Comparison of ENCODE assay signal across 9 cellular contexts in the genomic region with DNA sequence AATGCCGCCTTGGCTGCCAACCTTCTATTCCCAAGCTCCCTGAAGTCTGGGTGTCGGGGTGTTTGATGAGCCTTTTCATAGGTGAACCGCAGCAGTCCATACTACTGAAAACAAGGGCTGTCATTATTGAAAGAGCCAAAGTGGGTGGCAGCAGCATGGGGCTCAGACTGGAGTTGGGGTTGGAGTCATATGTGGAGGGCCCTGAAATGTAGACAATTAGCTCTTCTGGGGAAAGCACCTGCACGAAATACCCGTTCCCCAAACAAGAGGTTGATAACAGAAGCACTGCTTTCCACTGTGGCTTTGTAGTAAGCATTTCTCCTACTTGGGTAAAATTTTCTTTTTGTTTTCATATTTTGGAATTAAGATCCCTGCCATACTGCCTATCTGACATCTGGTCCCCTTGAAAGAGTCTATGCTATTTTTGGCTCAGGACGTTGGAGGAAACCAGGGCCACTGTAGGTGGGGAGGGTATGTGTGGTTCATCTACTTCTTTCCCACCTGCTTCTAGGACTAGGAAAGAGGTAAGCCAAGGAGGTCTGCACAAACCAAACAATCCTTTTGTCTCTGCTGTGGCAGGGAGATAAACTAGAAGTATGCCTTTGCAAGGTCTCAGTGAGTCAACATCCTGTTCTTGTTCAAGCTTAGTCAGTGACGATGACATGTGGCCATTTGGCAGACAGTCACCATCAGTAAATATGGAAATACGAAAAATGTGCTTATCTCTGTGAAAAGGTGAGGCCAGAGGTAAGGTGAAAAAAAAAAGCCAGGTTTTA.
DNase-seq lines count a peak whose midpoint lies in the region; ATAC-seq, FAIRE-seq and TF ChIP-seq lines count a peak whose summit lies in the region.
"Had no signal": no experiment of that assay in that cellular context is flagged by ENCODE, and none has a peak within 500 bp of the region (broad histone marks: within the 10 kb centered on the region; RNA-seq: fewer than 3 reads in every experiment).

No MANE protein-coding gene starts in this region.

- 42 to 44% methylated on average over 8 of the region's 8 CpGs for WGBS in pancreas, 2 donors

- intact Hi-C loops in pancreas (cut with DNase I) (no loop called here), vagina (cut with DNase I) (no loop called here)

- H3K4me3 ChIP-seq in pancreas (no peak overlapping the region), vagina (no peak overlapping the region)

- FAIRE-seq in pancreas (lab: Jason Lieb, UNC): no peak

- TF ChIP-seq CTCF in pancreas (IDR thresholded peaks at IDR 0.05) (no peak), vagina (IDR thresholded peaks at IDR 0.05) (no peak)

- ATAC-seq in pancreas: peak; percentile 93 to 97 (median 95)
- no peak for ATAC-seq in GM19324 (IDR thresholded peaks at IDR 0.05; ENCODE audit: low FRiP score, unreplicated experiment)

- H3K27me3 ChIP-seq in pancreas (no peaks in the 10 kb centered on the region), vagina (no peaks in the 10 kb centered on the region)

- H3K36me3 ChIP-seq in pancreas (no peaks in the 10 kb centered on the region), vagina (no peaks in the 10 kb centered on the region)

- no peak for TF ChIP-seq POLR2A in vagina (IDR thresholded peaks at IDR 0.05)

- H3K9me3 ChIP-seq in pancreas (no peaks in the 10 kb centered on the region), vagina (no peaks in the 10 kb centered on the region)

- DNase-seq in GM03348 (ENCODE audit: low spot score): peak; percentile 65
- peak; percentile 55 for DNase-seq in NCI-H2081 treated with DMSO at 0.1 percent for 48 hours (lab: John Stamatoyannopoulos, UW)
- DNase-seq in dermis microvascular lymphatic vessel endothelial cell (ENCODE audit: low read depth in 2 of 2): peak; percentile 71 to 95
- peak in 4 of 6 donors; percentile 57 to 79 (median 77) for DNase-seq in pancreas
- no peak for DNase-seq in vagina (ENCODE audit: extremely low spot score in 2 of 2)
- no peak for DNase-seq in anterior cingulate cortex (lab: John Stamatoyannopoulos, UW)
- no peak for DNase-seq in NOMO-1 treated with dmso at 0.1 percent for 144 hours (lab: John Stamatoyannopoulos, UW; ENCODE audit: unreplicated experiment)
- DNase-seq: activated effector memory CD4-positive, alpha-beta T cell treated with anti-CD3 and anti-CD28 coated beads, Interleukin-2, amount 50 U/mL, for 16 hours had no signal

- H3K4me1 ChIP-seq in pancreas (peaks cover 18 to 41% (median 31%) of the 10 kb centered on the region in 3 donors), vagina (no peaks in the 10 kb centered on the region)

- H3K27ac ChIP-seq in pancreas (peak overlapping the region; percentile 69 to 92 (median 76)), vagina (no peak overlapping the region)

Comparison
In these comparisons a context has a peak if more than half of its experiments do, and no peak if none do; other contexts are left out.
1. DNase-seq: peak in GM03348 (single experiment), NCI-H2081 treated with DMSO at 0.1 percent for 48 hours (single experiment), dermis microvascular lymphatic vessel endothelial cell (2 of 2) and pancreas (4 of 6); none in vagina (0 of 2), anterior cingulate cortex (0 of 58) and NOMO-1 treated with dmso at 0.1 percent for 144 hours (single experiment).